1 cellular context compared by ENCODE assay signal in genomic region chr1:211636591-211637029, GRCh38.
TF ChIP-seq lines count a peak whose summit lies in the region.
"Not testable (repeated sequence)": the region's sequence is repeated elsewhere in the genome, so short reads cannot be mapped to it uniquely, and the experiment has no call there.

No MANE protein-coding gene starts in this region.

TF ChIP-seq in HepG2, 621 proteins besides CTCF, POLR2A, EP300 and RAD21 (continued from another document and continues in another):
- TF ChIP-seq UBTF (CRISPR knock-in tag; IDR thresholded peaks at IDR 0.05) (0 out of 2 replicates have a peak, but pooled peaks have one; percentile 25), ZNF121 (CRISPR knock-in tag; IDR thresholded peaks at IDR 0.05) (peak; percentile 75), MED1 (CRISPR knock-in tag; IDR thresholded peaks at IDR 0.05) (peak; percentile 69), TFAP4 (IDR thresholded peaks at IDR 0.05; ENCODE audit: borderline replicate concordance, low read depth) (peak; percentile 74; the same call in 1 of the 2 replicates), ATF3 (CRISPR knock-in tag; IDR thresholded peaks at IDR 0.05) (peak; percentile 38; the same call in 1 of the 2 replicates), ARID5B (CRISPR knock-in tag; IDR thresholded peaks at IDR 0.05) (peak; percentile 86), RERE (CRISPR knock-in tag; IDR thresholded peaks at IDR 0.05; ENCODE audit: low read depth) (0 out of 2 replicates have a peak, but pooled peaks have one; percentile 52), MYC (CRISPR knock-in tag; IDR thresholded peaks at IDR 0.05; ENCODE audit: borderline replicate concordance) (peak; percentile 63; the same call in 1 of the 2 replicates), FOXK1 (CRISPR knock-in tag; IDR thresholded peaks at IDR 0.05; ENCODE audit: borderline replicate concordance, low read depth) (peak; percentile 65; the same call in 1 of the 2 replicates), PITX1 (CRISPR knock-in tag; IDR thresholded peaks at IDR 0.05) (peak; percentile 72), ZNF609 (CRISPR knock-in tag; IDR thresholded peaks at IDR 0.05; ENCODE audit: borderline replicate concordance) (peak; percentile 52; the same call in 1 of the 2 replicates), CREM (IDR thresholded peaks at IDR 0.05) (peak; percentile 18; the same call in 1 of the 2 replicates), SALL1 (CRISPR knock-in tag; IDR thresholded peaks at IDR 0.05) (peak; percentile 78), ZGPAT (CRISPR knock-in tag; IDR thresholded peaks at IDR 0.05) (peak; percentile 46; the same call in 1 of the 2 replicates), XRCC5 (optimal IDR thresholded peaks at IDR 0.05; ENCODE audit: low read length) (peak; percentile 64), SPEN (CRISPR knock-in tag; IDR thresholded peaks at IDR 0.05; ENCODE audit: low read depth) (peak; percentile 38; the same call in 1 of the 2 replicates), NR2F6 (IDR thresholded peaks at IDR 0.05) (peak; percentile 64), NR2F6 (CRISPR knock-in tag; IDR thresholded peaks at IDR 0.05) (peak; percentile 91), ELF3 (CRISPR knock-in tag; IDR thresholded peaks at IDR 0.05) (peak; percentile 61), NCOA2 (CRISPR knock-in tag; IDR thresholded peaks at IDR 0.05) (peak; percentile 45; the same call in 1 of the 2 replicates), ZMYM2 (CRISPR knock-in tag; IDR thresholded peaks at IDR 0.05) (peak; percentile 97), CREB1 (CRISPR knock-in tag; IDR thresholded peaks at IDR 0.05) (0 out of 2 replicates have a peak, but pooled peaks have one; percentile 34), SOX13 (CRISPR knock-in tag; conservative IDR thresholded peaks at IDR 0.05 in 1 of 2, IDR thresholded peaks at IDR 0.05 in 1 of 2) (peak in 1 of 2 experiments; percentile 84; a peak in 2 of 4 replicates), ZNF629 (CRISPR knock-in tag; conservative IDR thresholded peaks at IDR 0.05) (peak; percentile 75), HNF4G (IDR thresholded peaks at IDR 0.05; ENCODE audit: borderline replicate concordance, low read depth, low read length) (peak; percentile 69), HNF4G (CRISPR knock-in tag; IDR thresholded peaks at IDR 0.05; ENCODE audit: borderline replicate concordance, low read depth) (peak; percentile 63; the same call in 1 of the 2 replicates), ZNF761 (CRISPR knock-in tag; conservative IDR thresholded peaks at IDR 0.05) (0 out of 2 replicates have a peak, but pooled peaks have one; percentile 53), HOXA3 (CRISPR knock-in tag; IDR thresholded peaks at IDR 0.05) (peak; percentile 51), SOX6 (CRISPR knock-in tag; IDR thresholded peaks at IDR 0.05) (peak; percentile 86), MTA1 (CRISPR knock-in tag; IDR thresholded peaks at IDR 0.05; ENCODE audit: borderline replicate concordance) (peak; percentile 46; the same call in 1 of the 2 replicates), TEAD3 (CRISPR knock-in tag; optimal IDR thresholded peaks at IDR 0.05; ENCODE audit: borderline replicate concordance) (peak; percentile 81), ERF (CRISPR knock-in tag; IDR thresholded peaks at IDR 0.05) (peak; percentile 72; the same call in 1 of the 2 replicates), FOXA3 (CRISPR knock-in tag; IDR thresholded peaks at IDR 0.05) (peak; percentile 77; the same call in 1 of the 2 replicates), ZNF878 (CRISPR knock-in tag; IDR thresholded peaks at IDR 0.05) (peak; percentile 56; the same call in 1 of the 2 replicates), GABPB1 (CRISPR knock-in tag; IDR thresholded peaks at IDR 0.05) (0 out of 2 replicates have a peak, but pooled peaks have one; percentile 24), ESRRA (CRISPR knock-in tag; IDR thresholded peaks at IDR 0.05; ENCODE audit: low read depth) (peak; percentile 62), IKZF5 (CRISPR knock-in tag; IDR thresholded peaks at IDR 0.05) (peak; percentile 42; the same call in 1 of the 2 replicates)
- TF ChIP-seq CREM (CRISPR knock-in tag; IDR thresholded peaks at IDR 0.05); CREB1 (IDR thresholded peaks at IDR 0.05); SOX13 (IDR thresholded peaks at IDR 0.05); SOX6 (IDR thresholded peaks at IDR 0.05): not testable (repeated sequence)
